21 cellular contexts compared by ENCODE assay signal in genomic region chr11:72784662-72785061, GRCh38.
"Had no signal": no experiment of that assay in that cellular context is flagged by ENCODE, and none has a peak within 500 bp of the region (broad histone marks: within the 10 kb centered on the region; RNA-seq: fewer than 3 reads in every experiment).

No MANE protein-coding gene starts in this region.

- ATAC-seq: activated CD4-positive, CD25-positive, alpha-beta regulatory T cell treated with anti-CD3 and anti-CD28 coated beads, Interleukin-2, amount 50 U/mL, for 24 hours had no signal

- H3K27ac Mint-ChIP-seq: activated naive CD8-positive, alpha-beta T cell; activated T-helper 2 cell treated with anti-CD3 and anti-CD28 coated beads, Interferon-gamma antibody, Interleukin-2, Interleukin-4, amounts not matched to agents 10 μg/mL and 5 μg/mL and 100 μg/mL, durations not matched to agents 14 hours and 24 hours and 36 hours; stimulated activated naive CD8-positive, alpha-beta T cell treated with anti-CD3 and anti-CD28 coated beads, Interleukin-15, Interleukin-2, amounts not matched to agents 100 ng/mL and 50 ng/mL, for 24 hours had no signal

- H3K36me3 ChIP-seq: esophagus muscularis mucosa, left ventricle myocardium inferior, prostate gland, tibial artery had no signal

- H3K4me3 Mint-ChIP-seq: activated naive CD8-positive, alpha-beta T cell; activated T-cell treated with anti-CD3 and anti-CD28 coated beads, Interleukin-2, amount 50 U/mL, for 24 hours; central memory CD8-positive, alpha-beta T cell; stimulated activated naive CD8-positive, alpha-beta T cell treated with anti-CD3 and anti-CD28 coated beads, Interleukin-15, Interleukin-2, amounts not matched to agents 100 ng/mL and 50 ng/mL, for 24 hours had no signal

- FAIRE-seq: astrocyte, colon, frontal cortex, urothelium cell line had no signal

- H3K27me3 ChIP-seq: dorsolateral prefrontal cortex, esophagus muscularis mucosa, tibial artery had no signal

- H3K9me3 ChIP-seq: esophagus muscularis mucosa, left ventricle myocardium inferior, prostate gland, tibial artery had no signal

- H3K27ac ChIP-seq: esophagus muscularis mucosa, left ventricle myocardium inferior, prostate gland, tibial artery, VCaP had no signal

- H3K27me3 Mint-ChIP-seq: activated naive CD8-positive, alpha-beta T cell; activated T-cell treated with anti-CD3 and anti-CD28 coated beads, Interleukin-2, amount 50 U/mL, for 24 hours; central memory CD8-positive, alpha-beta T cell; naive B cell; stimulated activated naive CD8-positive, alpha-beta T cell treated with anti-CD3 and anti-CD28 coated beads, Interleukin-15, Interleukin-2, amounts not matched to agents 100 ng/mL and 50 ng/mL, for 24 hours had no signal

- H3K4me3 ChIP-seq: dorsolateral prefrontal cortex, esophagus muscularis mucosa, left ventricle myocardium inferior, prostate gland, tibial artery had no signal

- H3K9me3 Mint-ChIP-seq: activated T-cell treated with anti-CD3 and anti-CD28 coated beads, Interleukin-2, amount 50 U/mL, for 24 hours; activated T-helper 2 cell treated with anti-CD3 and anti-CD28 coated beads, Interferon-gamma antibody, Interleukin-2, Interleukin-4, amounts not matched to agents 10 μg/mL and 5 μg/mL and 100 μg/mL, durations not matched to agents 14 hours and 24 hours and 36 hours; central memory CD8-positive, alpha-beta T cell; naive B cell; stimulated activated naive CD8-positive, alpha-beta T cell treated with anti-CD3 and anti-CD28 coated beads, Interleukin-15, Interleukin-2, amounts not matched to agents 100 ng/mL and 50 ng/mL, for 24 hours had no signal

- H3K36me3 Mint-ChIP-seq: activated naive CD8-positive, alpha-beta T cell; naive B cell had no signal

- DNase-seq: activated naive CD4-positive, alpha-beta T cell; activated T-cell treated with anti-CD3 and anti-CD28 coated beads, Interleukin-2, amount 50 U/mL, for 24 hours; dorsolateral prefrontal cortex; glutamatergic neuron; hippocampal formation; left ventricle myocardium inferior; naive B cell; stimulated activated CD4-positive, alpha-beta T cell treated with anti-CD3 and anti-CD28 coated beads, Interleukin-4, amount 100 ng/mL, for 4 hours; tibial artery had no signal
